ENCODE assay signal across 17 cellular contexts in the genomic region with DNA sequence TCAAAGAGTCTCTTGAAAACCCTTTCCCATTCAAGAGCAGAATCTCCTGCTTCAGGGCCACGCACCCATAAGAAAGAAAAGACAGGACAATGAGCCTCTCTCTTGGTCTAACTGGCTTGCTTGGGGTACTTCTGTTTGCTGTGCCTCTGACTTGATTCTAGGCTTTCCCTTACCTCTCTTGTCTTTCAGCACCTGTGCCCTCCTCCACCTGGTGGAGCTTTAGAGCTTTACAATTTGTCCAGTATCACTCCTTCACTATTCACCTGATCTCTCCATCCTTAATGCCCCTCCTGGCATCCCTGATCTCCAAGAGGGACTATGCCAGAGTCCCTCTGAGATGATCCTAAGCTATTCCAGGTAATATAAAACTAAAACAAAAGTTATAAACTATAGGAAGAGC.
DNase-seq lines count a peak whose midpoint lies in the region; TF ChIP-seq lines count a peak whose summit lies in the region.
"Had no signal": no experiment of that assay in that cellular context is flagged by ENCODE, and none has a peak within 500 bp of the region (broad histone marks: within the 10 kb centered on the region; RNA-seq: fewer than 3 reads in every experiment).

No MANE protein-coding gene starts in this region.

- H3K36me3 ChIP-seq in BE2C (no peaks in the 10 kb centered on the region), MM.1S (replicated peaks; ENCODE audit: insufficient read depth, low read length) (no peaks in the 10 kb centered on the region), mesendoderm (ENCODE audit: control insufficient read depth, insufficient read depth, low read length) (no peaks in the 10 kb centered on the region), Peyer's patch (no peaks in the 10 kb centered on the region), osteoblast (ENCODE audit: insufficient read depth, low read length) (no peaks in the 10 kb centered on the region)

- no peak overlapping the region for H2BK5ac ChIP-seq in mesendoderm (ENCODE audit: low read length)

- H4K8ac ChIP-seq in mesendoderm (ENCODE audit: low read depth, low read length), result no peak overlapping the region

- DNase-seq in BE2C (no peak), MM.1S (no peak), mesendoderm (peak; percentile 25), NCI-H2227 (lab: John Stamatoyannopoulos, UW; ENCODE audit: unreplicated experiment) (no peak), Peyer's patch (no peak), AML-193 (lab: John Stamatoyannopoulos, UW) (no peak), osteoblast (ENCODE audit: insufficient read length, low spot score, missing footprints) (no peak)
- DNase-seq: CD4-positive, CD25-positive, alpha-beta regulatory T cell; HFFc6; KBM-7; NCI-H1930; NCI-H2171 treated with DMSO at 0.1 percent for 48 hours; NCI-H510A treated with DMSO at 0.1 percent for 48 hours; SIG-M5 had no signal

- no peak for TF ChIP-seq POLR2A in Peyer's patch (IDR thresholded peaks at IDR 0.05)

- H3K23ac ChIP-seq in mesendoderm (ENCODE audit: low read length), result no peak overlapping the region

- H2BK120ac ChIP-seq in mesendoderm (ENCODE audit: low read depth, low read length), result no peak overlapping the region

- no peak overlapping the region for H3K18ac ChIP-seq in mesendoderm (ENCODE audit: low read length)

- H3K79me2 ChIP-seq in MM.1S (ENCODE audit: low read length) (no peaks in the 10 kb centered on the region), mesendoderm (ENCODE audit: control insufficient read depth, insufficient read depth, low read length) (no peaks in the 10 kb centered on the region), osteoblast (ENCODE audit: insufficient read depth, low read length) (no peaks in the 10 kb centered on the region)

- H3K4me3 ChIP-seq in BE2C (ENCODE audit: low read depth, low read length) (no peak overlapping the region), MM.1S (ENCODE audit: low read length) (no peak overlapping the region), mesendoderm (ENCODE audit: low read length) (no peak overlapping the region), Peyer's patch (no peak overlapping the region), osteoblast (ENCODE audit: insufficient read depth, low read length) (no peak overlapping the region)
- H3K4me3 ChIP-seq: GM12878 had no signal

- no CpG with 5 or more reads among the region's 1 CpG for WGBS in mesendoderm (ENCODE audit: extremely low coverage, insufficient coverage, low lambda C conversion rate)

- no peaks in the 10 kb centered on the region for H3K79me1 ChIP-seq in mesendoderm (ENCODE audit: low read length)

- H3K9ac ChIP-seq in MM.1S (ENCODE audit: low read length), result no peak overlapping the region
- H3K9ac ChIP-seq in mesendoderm (ENCODE audit: low read length), result no peak overlapping the region

- no peak overlapping the region for H3K4ac ChIP-seq in mesendoderm (ENCODE audit: low read depth, low read length)

- no peak overlapping the region for H3K56ac ChIP-seq in mesendoderm (ENCODE audit: low read length)

- H3K4me2 ChIP-seq in MM.1S (ENCODE audit: low read depth, low read length) (no peak overlapping the region), mesendoderm (ENCODE audit: low read length) (no peak overlapping the region), osteoblast (ENCODE audit: insufficient read depth, low read length) (no peak overlapping the region)

- H4K20me1 ChIP-seq in MM.1S (ENCODE audit: insufficient read depth, low read length) (no peaks in the 10 kb centered on the region), osteoblast (ENCODE audit: insufficient read depth, low read length) (no peaks in the 10 kb centered on the region)

- H3K27me3 ChIP-seq in BE2C, result no peaks in the 10 kb centered on the region
- H3K27me3 ChIP-seq in MM.1S (replicated peaks; ENCODE audit: insufficient read depth, low read length), result no peaks in the 10 kb centered on the region
- no peaks in the 10 kb centered on the region for H3K27me3 ChIP-seq in mesendoderm (ENCODE audit: insufficient read depth, low read length, poor library complexity)
- no peaks in the 10 kb centered on the region for H3K27me3 ChIP-seq in Peyer's patch
- no peaks in the 10 kb centered on the region for H3K27me3 ChIP-seq in osteoblast (ENCODE audit: insufficient read depth, low read length)

- no peaks in the 10 kb centered on the region for H3K9me2 ChIP-seq in MM.1S (replicated peaks; ENCODE audit: insufficient read depth, low read length)

- H3F3A ChIP-seq in MM.1S (ENCODE audit: insufficient read depth, low read length), result no peaks in the 10 kb centered on the region

- H3K27ac ChIP-seq in MM.1S (ENCODE audit: low read length) (no peak overlapping the region), VCaP (no peak overlapping the region), mesendoderm (ENCODE audit: low read depth, low read length) (no peak overlapping the region), Peyer's patch (no peak overlapping the region), osteoblast (ENCODE audit: low read depth, low read length) (no peak overlapping the region)
- H3K27ac ChIP-seq: HL-60 had no signal

- H3K9me3 ChIP-seq in BE2C, result no peaks in the 10 kb centered on the region
- no peaks in the 10 kb centered on the region for H3K9me3 ChIP-seq in MM.1S (replicated peaks; ENCODE audit: insufficient read depth, low read length)
- no peaks in the 10 kb centered on the region for H3K9me3 ChIP-seq in Peyer's patch
- H3K9me3 ChIP-seq in osteoblast (ENCODE audit: low read depth, low read length), result no peaks in the 10 kb centered on the region

- H4K5ac ChIP-seq in mesendoderm (ENCODE audit: low read length), result no peak overlapping the region

- H2BK15ac ChIP-seq in mesendoderm (replicated peaks; ENCODE audit: low read depth), result no peak overlapping the region

- no peak overlapping the region for H2AFZ ChIP-seq in MM.1S (ENCODE audit: low read length)
- no peak overlapping the region for H2AFZ ChIP-seq in osteoblast (ENCODE audit: low read length)

- H3K4me1 ChIP-seq in BE2C (no peaks in the 10 kb centered on the region), MM.1S (ENCODE audit: low read length) (no peaks in the 10 kb centered on the region), mesendoderm (ENCODE audit: control insufficient read depth, low read depth, low read length) (no peaks in the 10 kb centered on the region), Peyer's patch (no peaks in the 10 kb centered on the region), osteoblast (ENCODE audit: insufficient read depth, low read length) (no peaks in the 10 kb centered on the region)

- H2AK5ac ChIP-seq in mesendoderm (ENCODE audit: low read length), result no peak overlapping the region

- TF ChIP-seq CTCF in BE2C (IDR thresholded peaks at IDR 0.05; ENCODE audit: low read depth, low read length) (0 out of 2 replicates have a peak, but pooled peaks have one; percentile 18), MM.1S (IDR thresholded peaks at IDR 0.05; ENCODE audit: low read length) (peak; percentile 36), VCaP (conservative IDR thresholded peaks at IDR 0.05) (peak; percentile 63), Peyer's patch (IDR thresholded peaks at IDR 0.05) (no peak), osteoblast (IDR thresholded peaks at IDR 0.05; ENCODE audit: extremely low read depth, low read depth, low read length) (no peak)

Comparison
In these comparisons a context has a peak if more than half of its experiments do, and no peak if none do; other contexts are left out.
1. CTCF ChIP-seq: peak in BE2C (single experiment), MM.1S (single experiment) and VCaP (single experiment); none in Peyer's patch (0 of 6) and osteoblast (single experiment).